In the genomic region with DNA sequence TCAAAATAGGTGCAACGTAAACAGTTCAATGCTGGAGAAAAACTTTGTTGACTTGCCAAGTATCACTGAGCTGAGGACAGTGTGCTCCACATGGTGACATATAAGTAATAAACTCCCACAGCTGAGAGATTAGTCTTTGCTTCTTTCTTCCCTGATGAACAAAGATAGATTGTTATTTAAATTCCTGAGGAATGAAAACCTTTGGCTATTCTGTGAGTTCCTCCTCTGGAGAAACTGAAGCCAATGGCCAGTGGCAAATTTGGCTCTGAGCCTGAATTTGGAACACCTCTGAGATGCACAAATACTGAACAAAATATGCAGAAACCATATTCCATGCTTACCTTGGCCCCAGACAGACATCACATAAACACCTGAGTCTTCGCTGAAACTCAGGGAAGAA, we compare ENCODE assay signal across 18 cellular contexts.
"Had no signal": no experiment of that assay in that cellular context is flagged by ENCODE, and none has a peak within 500 bp of the region (broad histone marks: within the 10 kb centered on the region; RNA-seq: fewer than 3 reads in every experiment).

No MANE protein-coding gene starts in this region.

- H2AFZ ChIP-seq: neural progenitor cell had no signal

- H3K36me3 ChIP-seq: heart left ventricle, neural progenitor cell, pancreas had no signal

- H3K9me3 ChIP-seq: heart left ventricle, pancreas had no signal

- DNase-seq: effector CD4-positive, alpha-beta T cell; endodermal cell; foreskin melanocyte; heart left ventricle; hippocampal formation; kidney glomerular epithelial cell; midbrain; nucleus accumbens; pancreas; right cardiac atrium; stimulated activated CD4-positive, alpha-beta T cell treated with anti-CD3 and anti-CD28 coated beads, Interleukin-2, amount 100 ng/mL, for 48 hours; stimulated activated naive CD4-positive, alpha-beta T cell treated with Interleukin-2 at 50 U/mL for 16 hours; trophoblast cell had no signal

- H3K4me1 ChIP-seq: neural progenitor cell, pancreas had no signal

- H3K27me3 ChIP-seq: neural progenitor cell, pancreas had no signal

- H3K9ac ChIP-seq: neural progenitor cell had no signal

- H3K4me2 ChIP-seq: neural progenitor cell, smooth muscle cell had no signal

- H3K27ac ChIP-seq: coronary artery, heart left ventricle, neural progenitor cell, pancreas had no signal

- ATAC-seq: heart left ventricle; left lobe of liver; natural killer cell treated with Interleukin-12 subunit alpha and Interleukin-12 subunit beta and Interleukin-15 and Interleukin-18, amount 100 ng/mL, for 72 hours; pancreas; right cardiac atrium had no signal

- H3K4me3 ChIP-seq: coronary artery, heart left ventricle, neural progenitor cell, pancreas, smooth muscle cell had no signal
